28 cellular contexts compared by ENCODE assay signal in genomic region chr1:233061265-233061664, GRCh38.
A peak's percentile ranks its signal among the peaks of the same experiment; 100 is the strongest.
DNase-seq lines count a peak whose midpoint lies in the region; ATAC-seq and TF ChIP-seq lines count a peak whose summit lies in the region.
"Had no signal": no experiment of that assay in that cellular context is flagged by ENCODE, and none has a peak within 500 bp of the region (broad histone marks: within the 10 kb centered on the region; RNA-seq: fewer than 3 reads in every experiment).

No MANE protein-coding gene starts in this region.

- H2BK15ac ChIP-seq in IMR-90 (ENCODE audit: low read depth, low read length) = no peak overlapping the region

- H3K27ac Mint-ChIP-seq in WTC11 = peak overlapping the region; percentile 41; the same call in 1 of the 2 replicates
- H3K27ac Mint-ChIP-seq: activated T-cell treated with anti-CD3 and anti-CD28 coated beads, Interleukin-2, amount 50 U/mL, for 72 hours; endodermal cell; GM23338; T-helper 1 cell treated with Interleukin-12 subunit alpha and Interleukin-12 subunit beta and Interleukin-4 antibody, amounts not matched to agents 30 μg/mL and 1 μg/mL, for 36 hours had no signal

- H3F3A ChIP-seq in PC-9 (ENCODE audit: insufficient read depth, low read depth) = no peaks in the 10 kb centered on the region

- CTCF ChIA-PET in IMR-90 (lab: Yijun Ruan, JAX) (no interaction called here), WTC11 (lab: Charles Lee) (no interaction called here), PC-9 (lab: Charles Lee) (no interaction called here)

- peaks cover 3% of the 10 kb centered on the region; the same call in 1 of the 2 replicates for H3K36me3 Mint-ChIP-seq in WTC11

- no peaks in the 10 kb centered on the region for H4K20me1 ChIP-seq in IMR-90 (ENCODE audit: insufficient read depth, low read length)
- H4K20me1 ChIP-seq in PC-9 (ENCODE audit: insufficient read depth) = no peaks in the 10 kb centered on the region
- H4K20me1 ChIP-seq: BLaER1 treated with 17β-estradiol and CSF1 and Interleukin-3, amounts not matched to agents 10 nM and 100 nM had no signal

- H3K9me1 ChIP-seq in IMR-90 (ENCODE audit: insufficient read depth, low read length) = peaks cover 5% of the 10 kb centered on the region; the same call in 1 of the 2 replicates

- no TSS peak for BruUV-seq in IMR-90 (replicated peaks; lab: Mats Ljungman, UMichigan)
- no TSS peak for BruUV-seq in PC-9 (replicated peaks; lab: Mats Ljungman, UMichigan)

- dilution Hi-C loops in IMR-90 (cut with HindIII; ENCODE audit: low sequenced_read_pairs, unreplicated experiment) = no loop called here

- TF ChIP-seq POLR2A in IMR-90 (IDR thresholded peaks at IDR 0.05; ENCODE audit: low read depth, low read length) = no peak

- in situ Hi-C loops in IMR-90 (cut with MboI; ENCODE audit: low sequenced_read_pairs) = no loop called here

- H3K4me1 ChIP-seq in IMR-90 (ENCODE audit: control insufficient read depth, insufficient read depth, low read length) (peaks cover 9% of the 10 kb centered on the region), PC-9 (replicated peaks; ENCODE audit: insufficient read depth) (no peaks in the 10 kb centered on the region)
- H3K4me1 ChIP-seq: tibial artery, vagina had no signal

- ATAC-seq in Right ventricle myocardium superior (ENCODE audit: poor library complexity) (peak; percentile 58), Right ventricle myocardium inferior (no peak), IMR-90 (ENCODE audit: low read depth) (no peak), WTC11 (no peak)
- ATAC-seq: activated T-cell treated with anti-CD3 and anti-CD28 coated beads, Interleukin-2, amount 50 U/mL, for 72 hours; PC-3; sciatic nerve; SK-N-SH treated with all-trans-retinoic acid at 6 μM for 48 hours had no signal

- H4K8ac ChIP-seq in IMR-90 (ENCODE audit: low read depth in 2 of 2, low read length in 2 of 2) = no peak overlapping the region

- H3K4me3 ChIP-seq in IMR-90 (ENCODE audit: insufficient read depth, low read depth, low read length) = no peak overlapping the region
- no peak overlapping the region for H3K4me3 ChIP-seq in PC-9
- H3K4me3 ChIP-seq: BLaER1 treated with 17β-estradiol and CSF1 and Interleukin-3, amounts not matched to agents 10 nM and 100 nM; GM23338; tibial artery; vagina had no signal

- no peak overlapping the region for H2BK5ac ChIP-seq in IMR-90 (ENCODE audit: low read depth, low read length, poor library complexity, severe bottlenecking)

- DNase-seq in Right ventricle myocardium superior = no peak
- no peak for DNase-seq in Right ventricle myocardium inferior (ENCODE audit: missing footprints)
- DNase-seq in IMR-90 = no peak
- DNase-seq in WTC11 (ENCODE audit: low spot score) = no peak
- no peak for DNase-seq in iPS-NIHi11 (ENCODE audit: low spot score)
- DNase-seq in NAMALWA (ENCODE audit: low spot score) = no peak
- no peak for DNase-seq in PC-9
- DNase-seq: activated CD4-positive, alpha-beta T cell treated with anti-CD3 and anti-CD28 coated beads, Interleukin-2, amount 50 U/mL, for 4 hours; activated naive CD4-positive, alpha-beta T cell; activated T-cell treated with anti-CD3 and anti-CD28 coated beads, Interleukin-2, amount 50 U/mL, for 72 hours; central memory CD4-positive, alpha-beta T cell; dermis blood vessel endothelial cell; endodermal cell; glutamatergic neuron; Karpas-422; NCI-H2107; NCI-H345; NK-92 treated with Interleukin-12 subunit alpha and Interleukin-12 subunit beta, amount 100 ng/mL, for 24 hours; PC-3; posterior cingulate gyrus; stimulated activated CD4-positive, alpha-beta T cell treated with anti-CD3 and anti-CD28 coated beads, Interleukin-4, amount 100 ng/mL, for 1 hour; tibial artery had no signal

- no peak overlapping the region for H3K23ac ChIP-seq in IMR-90 (ENCODE audit: low read depth, low read length)

- WGBS in IMR-90 (ENCODE audit: extremely low coverage in 2 of 2, insufficient read length in 1 of 2), 2 experiments = 93% methylated on average over 3 of the region's 5 CpGs; no CpG with 5 or more reads in 1 of the 2 experiments

- H3K9me2 ChIP-seq in PC-9 (ENCODE audit: insufficient read depth) = no peaks in the 10 kb centered on the region

- intact Hi-C loops in Right ventricle myocardium superior (cut with DNase I) (no loop called here), Right ventricle myocardium inferior (cut with DNase I) (no loop called here), IMR-90 (cut with micrococcal nuclease) (no loop called here), PC-9 (cut with micrococcal nuclease; ENCODE audit: unreplicated experiment) (no loop called here)

- TF ChIP-seq RAD21 in IMR-90 (IDR thresholded peaks at IDR 0.05; ENCODE audit: low read length) = no peak

- H3K4me2 ChIP-seq in IMR-90 (ENCODE audit: low read depth, low read length) (no peak overlapping the region), PC-9 (no peak overlapping the region)
- H3K4me2 ChIP-seq: GM23338 had no signal

- H3K79me1 ChIP-seq in IMR-90 (ENCODE audit: low read depth in 1 of 2, low read length in 2 of 2) = 0 out of 4 replicates have a peak, but pooled peaks cover 0 to 3% of the 10 kb centered on the region in 2 experiments

- no peak overlapping the region for H4K91ac ChIP-seq in IMR-90 (ENCODE audit: insufficient read depth, low read depth, low read length)

- H2BK120ac ChIP-seq in IMR-90 (ENCODE audit: low read depth, low read length) = no peak overlapping the region

- H3K9me3 ChIP-seq in IMR-90 (ENCODE audit: control insufficient read depth, insufficient read depth, low read length) (no peaks in the 10 kb centered on the region; the same call in 1 of the 2 replicates), PC-9 (ENCODE audit: insufficient read depth, low read depth) (no peaks in the 10 kb centered on the region)
- H3K9me3 ChIP-seq: tibial artery, vagina had no signal

- H2AK9ac ChIP-seq in IMR-90 (replicated peaks; ENCODE audit: low read depth, low read length, poor library complexity) = no peak overlapping the region

- H2AFZ ChIP-seq in IMR-90 (replicated peaks; ENCODE audit: low read length, poor library complexity) (no peak overlapping the region), PC-9 (no peak overlapping the region)
- H2AFZ ChIP-seq: GM23338 had no signal

- no peak overlapping the region; the same call in 1 of the 2 replicates for H3K18ac ChIP-seq in IMR-90 (ENCODE audit: low read depth, low read length)

- peak overlapping the region; percentile 26; the same call in 1 of the 2 replicates for H3K4ac ChIP-seq in IMR-90 (ENCODE audit: low read depth, low read length)

- H4K5ac ChIP-seq in IMR-90 (ENCODE audit: low read depth, low read length) = no peak overlapping the region; the same call in 1 of the 2 replicates

- H3K27me3 ChIP-seq in IMR-90 (ENCODE audit: control insufficient read depth, insufficient read depth, low read length) (peaks cover 2% of the 10 kb centered on the region; the same call in 1 of the 2 replicates), PC-9 (ENCODE audit: insufficient read depth, low read depth) (no peaks in the 10 kb centered on the region)
- H3K27me3 ChIP-seq: BLaER1 treated with 17β-estradiol and CSF1 and Interleukin-3, amounts not matched to agents 10 nM and 100 nM; tibial artery; vagina had no signal

- no peaks in the 10 kb centered on the region for H3K27me3 Mint-ChIP-seq in WTC11 (ENCODE audit: low read depth)

- H2BK20ac ChIP-seq in IMR-90 (ENCODE audit: low read depth, low read length) = no peak overlapping the region

- H3K27ac ChIP-seq in IMR-90 (ENCODE audit: insufficient read depth, low read length) (no peak overlapping the region), PC-9 (no peak overlapping the region)
- H3K27ac ChIP-seq: BLaER1 treated with 17β-estradiol and CSF1 and Interleukin-3, amounts not matched to agents 10 nM and 100 nM; tibial artery; vagina had no signal

- POLR2A ChIA-PET in IMR-90 (lab: Charles Lee; ENCODE audit: unreplicated experiment) = no interaction called here
- POLR2A ChIA-PET in WTC11 (lab: Charles Lee) = no interaction called here
- POLR2A ChIA-PET in PC-9 (lab: Charles Lee; ENCODE audit: unreplicated experiment) = no interaction called here

- H3K79me2 ChIP-seq in PC-9 (ENCODE audit: low read depth) = no peaks in the 10 kb centered on the region

- H3K36me3 ChIP-seq in IMR-90 (ENCODE audit: control insufficient read depth, insufficient read depth, low read length) (no peaks in the 10 kb centered on the region), PC-9 (ENCODE audit: low read depth) (no peaks in the 10 kb centered on the region)
- H3K36me3 ChIP-seq: tibial artery, vagina had no signal

- H3K9me3 Mint-ChIP-seq in WTC11 = no peaks in the 10 kb centered on the region
- H3K9me3 Mint-ChIP-seq: activated T-cell treated with anti-CD3 and anti-CD28 coated beads, Interleukin-2, amount 50 U/mL, for 72 hours had no signal

- no peak overlapping the region for H3K9ac ChIP-seq in IMR-90 (ENCODE audit: low read depth, low read length)
- H3K9ac ChIP-seq: BLaER1 treated with 17β-estradiol and CSF1 and Interleukin-3, amounts not matched to agents 10 nM and 100 nM had no signal

- no peak overlapping the region for H2AK5ac ChIP-seq in IMR-90 (ENCODE audit: low read depth, low read length)

- peaks cover 10% of the 10 kb centered on the region for H3K4me1 Mint-ChIP-seq in WTC11

- H3K56ac ChIP-seq in IMR-90 (ENCODE audit: extremely low read depth, insufficient read depth, low read length) = no peak overlapping the region

- H3K4me3 Mint-ChIP-seq in WTC11 = no peak overlapping the region
- H3K4me3 Mint-ChIP-seq: activated T-cell treated with anti-CD3 and anti-CD28 coated beads, Interleukin-2, amount 50 U/mL, for 72 hours; endodermal cell; GM23338; T-helper 1 cell treated with Interleukin-12 subunit alpha and Interleukin-12 subunit beta and Interleukin-4 antibody, amounts not matched to agents 30 μg/mL and 1 μg/mL, for 36 hours had no signal

- no peak overlapping the region for H3K14ac ChIP-seq in IMR-90 (replicated peaks; ENCODE audit: low read depth, low read length)

- no peak for TF ChIP-seq CTCF in IMR-90 (conservative IDR thresholded peaks at IDR 0.05; ENCODE audit: low read depth, low read length)
- TF ChIP-seq CTCF in WTC11 (IDR thresholded peaks at IDR 0.05) = no peak
- TF ChIP-seq CTCF in PC-9 (conservative IDR thresholded peaks at IDR 0.05) = no peak

TF ChIP-seq in IMR-90, 13 proteins besides CTCF, POLR2A, EP300 and RAD21:
- TF ChIP-seq SMC3 (IDR thresholded peaks at IDR 0.05; ENCODE audit: low read depth, low read length) = no peak
TF ChIP-seq in IMR-90: peak in this region for 0.

TF ChIP-seq in WTC11, 78 proteins besides CTCF, POLR2A, EP300 and RAD21:
- TF ChIP-seq FOXK1 (CRISPR knock-in tag; IDR thresholded peaks at IDR 0.05) (no peak), IRF2 (CRISPR knock-in tag; IDR thresholded peaks at IDR 0.05; ENCODE audit: borderline replicate concordance, low read depth) (no peak), CBFB (CRISPR knock-in tag; IDR thresholded peaks at IDR 0.05; ENCODE audit: low read depth) (no peak)
TF ChIP-seq in WTC11: peak in this region for 0.
